In genomic region chr13:106919093-106919492, GRCh38 we compare ENCODE assay signal across 10 cellular contexts.
DNase-seq lines count a peak whose midpoint lies in the region; ATAC-seq and TF ChIP-seq lines count a peak whose summit lies in the region.
"Had no signal": no experiment of that assay in that cellular context is flagged by ENCODE, and none has a peak within 500 bp of the region (broad histone marks: within the 10 kb centered on the region; RNA-seq: fewer than 3 reads in every experiment).

No MANE protein-coding gene starts in this region.

- POLR2A ChIA-PET in HEK293 (lab: Yijun Ruan, JAX), result interaction anchor here (1.5 kb wide), 1 partner anchor 384 kb away, joined by 3 read pairs; the partner anchor contains the start of gene EFNB2
- POLR2A ChIA-PET in naive thymus-derived CD8-positive, alpha-beta T cell (lab: Charles Lee), result no interaction called here

- WGBS in body of pancreas, 2 donors, result 33 to 46% methylated on average over 7 of the region's 7 CpGs

- intact Hi-C loops in body of pancreas (cut with DNase I), result no loop called here

- H3K27me3 Mint-ChIP-seq in naive thymus-derived CD8-positive, alpha-beta T cell, result peaks cover 7 to 55% (median 31%) of the 10 kb centered on the region in 5 donors

- no peaks in the 10 kb centered on the region for H3K36me3 Mint-ChIP-seq in naive thymus-derived CD8-positive, alpha-beta T cell

- peak overlapping the region in 4 of 10 donors; percentile 9 to 34 (median 24) for H3K27ac Mint-ChIP-seq in naive thymus-derived CD8-positive, alpha-beta T cell

- H3K27me3 ChIP-seq in body of pancreas, result no peaks in the 10 kb centered on the region

- peak overlapping the region; percentile 55; the same call in 1 of the 2 replicates for H3K27ac ChIP-seq in HEK293 (ENCODE audit: extremely low read depth, low read depth, low read length)
- H3K27ac ChIP-seq in body of pancreas, result peak overlapping the region in 3 of 4 donors; percentile 25 to 77 (median 34)

- TF ChIP-seq CTCF in GM10266 (IDR thresholded peaks at IDR 0.05; ENCODE audit: control insufficient read depth, insufficient read depth, low read depth, missing control alignments), result no peak
- TF ChIP-seq CTCF in HEK293 (tag by site-specific recombination; IDR thresholded peaks at IDR 0.05), result no peak
- no peak for TF ChIP-seq CTCF in body of pancreas (IDR thresholded peaks at IDR 0.05)

- H3K4me3 Mint-ChIP-seq in naive thymus-derived CD8-positive, alpha-beta T cell, result peak overlapping the region in 8 of 10 donors; percentile 23 to 61 (median 52)

- H3K36me3 ChIP-seq in HEK293 (ENCODE audit: control insufficient read depth in 2 of 2, insufficient read depth in 1 of 2, low read length in 2 of 2), result no peaks in the 10 kb centered on the region
- no peaks in the 10 kb centered on the region for H3K36me3 ChIP-seq in body of pancreas (replicated peaks in 1 of 2; ENCODE audit: insufficient read depth in 1 of 2, low read depth in 2 of 2)
- H3K36me3 ChIP-seq: adrenal gland had no signal

- H3K4me3 ChIP-seq in HEK293 (ENCODE audit: low read depth, low read length) (no peak overlapping the region), body of pancreas (no peak overlapping the region)

- peak; percentile 51 for DNase-seq in GM10266 (ENCODE audit: extremely low spot score)
- no peak for DNase-seq in body of pancreas
- no peak for DNase-seq in naive thymus-derived CD8-positive, alpha-beta T cell
- no peak for DNase-seq in activated naive CD4-positive, alpha-beta T cell treated with Interleukin-2 at 50 U/mL for 16 hours
- no peak for DNase-seq in stimulated activated CD4-positive, alpha-beta T cell treated with anti-CD3 and anti-CD28 coated beads, Interleukin-2, amount 100 ng/mL, for 48 hours
- DNase-seq in inferior parietal cortex (ENCODE audit: extremely low spot score), result no peak
- DNase-seq: stimulated activated CD4-positive, alpha-beta T cell treated with anti-CD3 and anti-CD28 coated beads, Interleukin-4, amount 100 ng/mL, for 4 hours had no signal

- no peak for ATAC-seq in body of pancreas
- ATAC-seq in naive thymus-derived CD8-positive, alpha-beta T cell, result no peak
- ATAC-seq in GM21619 (IDR thresholded peaks at IDR 0.05; ENCODE audit: unreplicated experiment), result no peak

- H3K9me3 Mint-ChIP-seq in naive thymus-derived CD8-positive, alpha-beta T cell, result no peaks in the 10 kb centered on the region

- no peaks in the 10 kb centered on the region for H3K4me1 ChIP-seq in HEK293 (ENCODE audit: control insufficient read depth, insufficient read depth, low read length)
- no peaks in the 10 kb centered on the region for H3K4me1 ChIP-seq in body of pancreas

- peaks cover 4 to 16% (median 11%) of the 10 kb centered on the region in 4 donors for H3K4me1 Mint-ChIP-seq in naive thymus-derived CD8-positive, alpha-beta T cell

- CTCF ChIA-PET in HEK293 (lab: Yijun Ruan, JAX), result interaction anchor here (1.5 to 1.9 kb wide), 2 partner anchors 23 to 383 kb away, joined by 5 to 6 read pairs; partner anchors contain the start of gene EFNB2

- H3K9me3 ChIP-seq in HEK293 (ENCODE audit: control insufficient read depth, insufficient read depth, low read depth, low read length), result no peaks in the 10 kb centered on the region
- no peaks in the 10 kb centered on the region for H3K9me3 ChIP-seq in body of pancreas
- H3K9me3 ChIP-seq: adrenal gland had no signal

- no peak for TF ChIP-seq POLR2A in body of pancreas (IDR thresholded peaks at IDR 0.05)

TF ChIP-seq in HEK293, 187 proteins besides CTCF, POLR2A, EP300 and RAD21:
- TF ChIP-seq ZNF549 (tag by site-specific recombination; IDR thresholded peaks at IDR 0.05) (no peak), ZNF473 (tag by site-specific recombination; IDR thresholded peaks at IDR 0.05) (no peak), ZNF266 (tag by site-specific recombination; IDR thresholded peaks at IDR 0.05; ENCODE audit: low read depth) (no peak), ZIC2 (tag by site-specific recombination; IDR thresholded peaks at IDR 0.05) (no peak), OSR2 (tag by site-specific recombination; IDR thresholded peaks at IDR 0.05) (no peak)
